In the genomic region with DNA sequence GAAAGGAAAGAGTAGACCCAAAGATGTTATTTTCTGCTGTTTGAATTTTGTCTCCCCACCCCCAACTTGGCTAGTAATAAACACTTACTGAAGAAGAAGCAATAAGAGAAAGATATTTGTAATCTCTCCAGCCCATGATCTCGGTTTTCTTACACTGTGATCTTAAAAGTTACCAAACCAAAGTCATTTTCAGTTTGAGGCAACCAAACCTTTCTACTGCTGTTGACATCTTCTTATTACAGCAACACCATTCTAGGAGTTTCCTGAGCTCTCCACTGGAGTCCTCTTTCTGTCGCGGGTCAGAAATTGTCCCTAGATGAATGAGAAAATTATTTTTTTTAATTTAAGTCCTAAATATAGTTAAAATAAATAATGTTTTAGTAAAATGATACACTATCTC, we compare ENCODE assay signal across 1 cellular context.
TF ChIP-seq lines count a peak whose summit lies in the region.

No MANE protein-coding gene starts in this region.

TF ChIP-seq in GM12878, 131 proteins besides CTCF, POLR2A, EP300 and RAD21:
- TF ChIP-seq, protein P1, sequence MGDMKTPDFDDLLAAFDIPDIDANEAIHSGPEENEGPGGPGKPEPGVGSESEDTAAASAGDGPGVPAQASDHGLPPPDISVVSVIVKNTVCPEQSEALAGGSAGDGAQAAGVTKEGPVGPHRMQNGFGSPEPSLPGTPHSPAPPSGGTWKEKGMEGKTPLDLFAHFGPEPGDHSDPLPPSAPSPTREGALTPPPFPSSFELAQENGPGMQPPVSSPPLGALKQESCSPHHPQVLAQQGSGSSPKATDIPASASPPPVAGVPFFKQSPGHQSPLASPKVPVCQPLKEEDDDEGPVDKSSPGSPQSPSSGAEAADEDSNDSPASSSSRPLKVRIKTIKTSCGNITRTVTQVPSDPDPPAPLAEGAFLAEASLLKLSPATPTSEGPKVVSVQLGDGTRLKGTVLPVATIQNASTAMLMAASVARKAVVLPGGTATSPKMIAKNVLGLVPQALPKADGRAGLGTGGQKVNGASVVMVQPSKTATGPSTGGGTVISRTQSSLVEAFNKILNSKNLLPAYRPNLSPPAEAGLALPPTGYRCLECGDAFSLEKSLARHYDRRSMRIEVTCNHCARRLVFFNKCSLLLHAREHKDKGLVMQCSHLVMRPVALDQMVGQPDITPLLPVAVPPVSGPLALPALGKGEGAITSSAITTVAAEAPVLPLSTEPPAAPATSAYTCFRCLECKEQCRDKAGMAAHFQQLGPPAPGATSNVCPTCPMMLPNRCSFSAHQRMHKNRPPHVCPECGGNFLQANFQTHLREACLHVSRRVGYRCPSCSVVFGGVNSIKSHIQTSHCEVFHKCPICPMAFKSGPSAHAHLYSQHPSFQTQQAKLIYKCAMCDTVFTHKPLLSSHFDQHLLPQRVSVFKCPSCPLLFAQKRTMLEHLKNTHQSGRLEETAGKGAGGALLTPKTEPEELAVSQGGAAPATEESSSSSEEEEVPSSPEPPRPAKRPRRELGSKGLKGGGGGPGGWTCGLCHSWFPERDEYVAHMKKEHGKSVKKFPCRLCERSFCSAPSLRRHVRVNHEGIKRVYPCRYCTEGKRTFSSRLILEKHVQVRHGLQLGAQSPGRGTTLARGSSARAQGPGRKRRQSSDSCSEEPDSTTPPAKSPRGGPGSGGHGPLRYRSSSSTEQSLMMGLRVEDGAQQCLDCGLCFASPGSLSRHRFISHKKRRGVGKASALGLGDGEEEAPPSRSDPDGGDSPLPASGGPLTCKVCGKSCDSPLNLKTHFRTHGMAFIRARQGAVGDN (IDR thresholded peaks at IDR 0.05), result peak; percentile 43; the same call in 1 of the 2 replicates
- TF ChIP-seq IKZF2 (IDR thresholded peaks at IDR 0.05) (0 out of 4 replicates have a peak, but pooled peaks of 1 of the 2 experiments have one; percentile 12), ATF7 (IDR thresholded peaks at IDR 0.05; ENCODE audit: low read depth) (0 out of 2 replicates have a peak, but pooled peaks have one; percentile 23), ATF2 (IDR thresholded peaks at IDR 0.05; ENCODE audit: low read length) (peak; percentile 41; the same call in 1 of the 2 replicates), BHLHE40 (IDR thresholded peaks at IDR 0.05; ENCODE audit: borderline replicate concordance in 1 of 2, low read depth in 2 of 2, low read length in 1 of 2) (0 out of 4 replicates have a peak, but pooled peaks of 1 of the 2 experiments have one; percentile 20), CREB1 (IDR thresholded peaks at IDR 0.05; ENCODE audit: low read depth) (peak; percentile 19; the same call in 1 of the 2 replicates), RUNX3 (IDR thresholded peaks at IDR 0.05; ENCODE audit: low read length) (peak; percentile 63), RBBP5 (conservative IDR thresholded peaks at IDR 0.05) (no peak), JUNB (IDR thresholded peaks at IDR 0.05) (0 out of 2 replicates have a peak, but pooled peaks have one; percentile 25), PRDM15 (CRISPR knock-in tag; IDR thresholded peaks at IDR 0.05) (no peak), NFIC (IDR thresholded peaks at IDR 0.05; ENCODE audit: low read depth, low read length) (peak; percentile 61; the same call in 1 of the 2 replicates)
